ENCODE assay signal across 21 cellular contexts in the genomic region with DNA sequence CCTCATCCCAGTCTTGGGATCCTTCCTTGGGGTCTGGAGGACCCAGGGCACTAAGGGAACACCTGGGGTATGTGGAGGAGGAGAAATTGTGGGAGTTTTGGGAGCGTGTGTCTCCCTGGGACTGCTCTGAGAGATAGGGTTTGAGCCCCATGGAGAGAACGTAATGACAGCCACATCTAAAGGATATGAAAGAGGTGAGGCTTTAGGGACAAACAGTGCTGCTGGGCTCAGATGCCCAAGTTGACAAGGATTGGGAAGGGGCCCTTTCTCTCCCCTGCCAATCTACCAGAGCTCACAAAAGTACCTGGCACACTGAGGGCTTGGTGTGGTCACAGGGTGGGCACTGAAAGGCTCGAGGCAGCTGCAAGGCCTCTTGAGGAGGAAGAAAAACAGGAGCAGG. TPM values are rescaled to one million over a fixed set of nuclear protein-coding genes. Genes with fewer than 3 reads are reported as not detected.
DNase-seq lines count a peak whose midpoint lies in the region; TF ChIP-seq lines count a peak whose summit lies in the region.
"Had no signal": no experiment of that assay in that cellular context is flagged by ENCODE, and none has a peak within 500 bp of the region (broad histone marks: within the 10 kb centered on the region; RNA-seq: fewer than 3 reads in every experiment).

No MANE protein-coding gene starts in this region.

- DNase-seq in RWPE1 (ENCODE audit: low spot score) (no peak), mesenchymal stem cell (no peak), Peyer's patch (no peak), MG63 (no peak), NCI-H1092 treated with DMSO at 0.1 percent for 48 hours (lab: John Stamatoyannopoulos, UW) (no peak)
- DNase-seq: GOT3; NCI-H1105 treated with DMSO at 0.1 percent for 48 hours; NCI-H1694; NCI-H2081 treated with DMSO at 0.1 percent for 48 hours; NCI-H510A; NCI-H748 treated with DMSO at 0.1 percent for 48 hours; NK-92 treated with Interleukin-12 subunit alpha and Interleukin-12 subunit beta, amount 100 ng/mL, for 24 hours; SHP77 had no signal

- no peak overlapping the region for H4K8ac ChIP-seq in mesenchymal stem cell (ENCODE audit: low read length)

- H3K27me3 ChIP-seq in mesenchymal stem cell (ENCODE audit: control insufficient read depth in 1 of 2, insufficient read depth in 1 of 2, low read length in 2 of 2) (peaks cover 8 to 24% of the 10 kb centered on the region in 2 experiments), subcutaneous abdominal adipose tissue (ENCODE audit: control insufficient read depth in 5 of 5, insufficient read depth in 4 of 5, low read length in 5 of 5) (peaks cover 0 to 3% (median 0%) of the 10 kb centered on the region in 5 donors), Peyer's patch (no peaks in the 10 kb centered on the region), MG63 (no peaks in the 10 kb centered on the region)
- H3K27me3 ChIP-seq: BLaER1 had no signal

- POLR2A ChIA-PET in RWPE1 (lab: Yijun Ruan, JAX; ENCODE audit: low non-redundant PET) = no interaction called here

- H3K9me3 ChIP-seq in mesenchymal stem cell (ENCODE audit: control insufficient read depth, low read length) (no peaks in the 10 kb centered on the region), subcutaneous abdominal adipose tissue (ENCODE audit: control insufficient read depth in 5 of 5, low read length in 5 of 5) (no peaks in the 10 kb centered on the region), Peyer's patch (no peaks in the 10 kb centered on the region), MG63 (no peaks in the 10 kb centered on the region)
- H3K9me3 ChIP-seq: A549, BLaER1 had no signal

- H3K23ac ChIP-seq in mesenchymal stem cell (ENCODE audit: low read length in 2 of 2) = no peak overlapping the region

- no peaks in the 10 kb centered on the region for H3K79me1 ChIP-seq in mesenchymal stem cell (replicated peaks; ENCODE audit: low read length, poor library complexity, severe bottlenecking)

- H2BK12ac ChIP-seq in mesenchymal stem cell (ENCODE audit: low read length in 2 of 2) = no peak overlapping the region

- H3K36me3 ChIP-seq in mesenchymal stem cell (ENCODE audit: control insufficient read depth in 1 of 2, insufficient read depth in 2 of 2, low read depth in 1 of 2, low read length in 2 of 2) (peaks cover 0 to 5% of the 10 kb centered on the region in 2 experiments), subcutaneous abdominal adipose tissue (ENCODE audit: control insufficient read depth in 5 of 5, insufficient read depth in 5 of 5, low read length in 5 of 5) (no peaks in the 10 kb centered on the region), Peyer's patch (no peaks in the 10 kb centered on the region), MG63 (no peaks in the 10 kb centered on the region)
- H3K36me3 ChIP-seq: BLaER1 had no signal

- WGBS in mesenchymal stem cell = 81% methylated on average over 3 of the region's 3 CpGs

- no peak for TF ChIP-seq POLR2A in Peyer's patch (IDR thresholded peaks at IDR 0.05)

- H2AFZ ChIP-seq in mesenchymal stem cell (ENCODE audit: low read depth, low read length) = no peak overlapping the region

- H3K27ac ChIP-seq in C4-2B (peak overlapping the region; percentile 32; the same call in 1 of the 2 replicates), RWPE1 (peak overlapping the region; percentile 78), mesenchymal stem cell (ENCODE audit: low read length, poor library complexity, severe bottlenecking) (no peak overlapping the region), subcutaneous abdominal adipose tissue (ENCODE audit: low read depth, low read length) (peak overlapping the region; percentile 43), Peyer's patch (no peak overlapping the region)
- H3K27ac ChIP-seq: A549, BLaER1 had no signal

- no peak overlapping the region for H2BK15ac ChIP-seq in mesenchymal stem cell (ENCODE audit: low read depth, poor library complexity, severe bottlenecking)

- no peak overlapping the region for H3K14ac ChIP-seq in mesenchymal stem cell (ENCODE audit: low read length in 2 of 2)

- H4K91ac ChIP-seq in mesenchymal stem cell (ENCODE audit: low read length) = no peak overlapping the region

- H3K4me1 ChIP-seq in mesenchymal stem cell (ENCODE audit: control insufficient read depth, insufficient read depth, low read depth, low read length) (peaks cover 3% of the 10 kb centered on the region), subcutaneous abdominal adipose tissue (ENCODE audit: control insufficient read depth in 5 of 5, insufficient read depth in 5 of 5, low read length in 5 of 5) (peaks cover 7 to 26% (median 21%) of the 10 kb centered on the region in 5 donors), Peyer's patch (peaks cover 0 to 9% (median 0%) of the 10 kb centered on the region in 4 donors)
- H3K4me1 ChIP-seq: BLaER1 had no signal

- peak overlapping the region; percentile 89 for H2AK5ac ChIP-seq in mesenchymal stem cell (ENCODE audit: low read length, severe bottlenecking)

- H3K4me2 ChIP-seq in mesenchymal stem cell (ENCODE audit: low read length, poor library complexity, severe bottlenecking) = no peak overlapping the region
- H3K4me2 ChIP-seq: A549, BLaER1 had no signal

- H3K4me3 ChIP-seq in mesenchymal stem cell (ENCODE audit: insufficient read depth in 1 of 2, low read depth in 1 of 2, low read length in 2 of 2) (peak overlapping the region in 1 of 2 experiments; percentile 49), subcutaneous abdominal adipose tissue (ENCODE audit: low read depth in 1 of 5, low read length in 5 of 5) (no peak overlapping the region), Peyer's patch (no peak overlapping the region), MG63 (no peak overlapping the region)
- H3K4me3 ChIP-seq: A549, BLaER1, K562 had no signal

- CTCF ChIA-PET in RWPE1 (lab: Yijun Ruan, JAX) = interaction anchor here (1.0 kb wide), 2 partner anchors 62 kb away, joined by 4 read pairs; no protein-coding TSS in a partner anchor

- no peak overlapping the region for H3K4ac ChIP-seq in mesenchymal stem cell (ENCODE audit: low read depth in 1 of 2, low read length in 2 of 2)

- H3K9ac ChIP-seq in mesenchymal stem cell (ENCODE audit: low read length) (peak overlapping the region; percentile 78), subcutaneous abdominal adipose tissue (ENCODE audit: low read length in 5 of 5) (no peak overlapping the region)
- H3K9ac ChIP-seq: BLaER1 had no signal

- TF ChIP-seq CTCF in C4-2B (conservative IDR thresholded peaks at IDR 0.05) (no peak), RWPE1 (conservative IDR thresholded peaks at IDR 0.05; ENCODE audit: low read depth) (no peak), Peyer's patch (IDR thresholded peaks at IDR 0.05) (no peak)

- H3K18ac ChIP-seq in mesenchymal stem cell (ENCODE audit: low read depth in 1 of 2, low read length in 2 of 2) = no peak overlapping the region

- no peak overlapping the region for H2BK120ac ChIP-seq in mesenchymal stem cell (ENCODE audit: low read depth, low read length)

- H2BK5ac ChIP-seq in mesenchymal stem cell (ENCODE audit: low read depth, low read length, poor library complexity, severe bottlenecking) = no peak overlapping the region

RNA-seq across cellular contexts. Expression of gene STARD5, which starts 13.3 kb away (rescaled TPM):
- polyA plus RNA-seq in mesenchymal stem cell (2013, experiment 1 of 2) = 2.6 TPM
- 2.5 TPM for polyA plus RNA-seq in mesenchymal stem cell (2013, experiment 2 of 2)
- 10 to 100 TPM; 37.8 to 39.6 (median 38.7) TPM for total RNA-seq in Peyer's patch
- total RNA-seq in MG63 (2014; rRNA removed; shearing (Covaris generic); ENCODE audit: low replicate concordance) = 0.22 and 3.4 TPM in 2 replicates

RNA-seq across cellular contexts. Expression of gene TMC3, which starts 36.8 kb away (rescaled TPM):
- polyA plus RNA-seq in mesenchymal stem cell (2013, experiment 1 of 2) = not detected
- polyA plus RNA-seq in mesenchymal stem cell (2013, experiment 2 of 2) = not detected
- not detected for total RNA-seq in Peyer's patch
- not detected in 2 replicates for total RNA-seq in MG63 (2014; rRNA removed; shearing (Covaris generic); ENCODE audit: low replicate concordance)
- total RNA-seq: Calu3; CD8-positive, alpha-beta T cell; K562; OCI-LY7 had no signal
- polyA plus RNA-seq: A549 had no signal

Comparison
In these comparisons a context has a peak if more than half of its experiments do, and no peak if none do; other contexts are left out.
1. H3K27ac ChIP-seq: peak in C4-2B (single experiment), RWPE1 (single experiment) and subcutaneous abdominal adipose tissue (single experiment); none in mesenchymal stem cell (single experiment) and Peyer's patch (0 of 4).